ENCODE assay signal across 7 cellular contexts in genomic region chr17:8161289-8162231, GRCh38. TPM values are rescaled to one million over a fixed set of nuclear protein-coding genes. Genes with fewer than 3 reads are reported as not detected.
DNase-seq lines count a peak whose midpoint lies in the region; ATAC-seq and TF ChIP-seq lines count a peak whose summit lies in the region.
"Had no signal": no experiment of that assay in that cellular context is flagged by ENCODE, and none has a peak within 500 bp of the region (broad histone marks: within the 10 kb centered on the region; RNA-seq: fewer than 3 reads in every experiment).

No MANE protein-coding gene starts in this region.

- no peak for ATAC-seq in central memory CD8-positive, alpha-beta T cell (replicated peaks; ENCODE audit: extremely low read depth, poor library complexity, severe bottlenecking)

- H3K36me3 Mint-ChIP-seq in central memory CD8-positive, alpha-beta T cell (ENCODE audit: insufficient read depth), result peaks cover 53% of the 10 kb centered on the region
- peaks cover 11% of the 10 kb centered on the region for H3K36me3 Mint-ChIP-seq in osteocyte (ENCODE audit: unreplicated experiment)

- no peak overlapping the region for H3K9ac ChIP-seq in HUES48 (ENCODE audit: low read depth, low read length)

- peak overlapping the region; percentile 86 for H3K4me3 ChIP-seq in HUES48 (ENCODE audit: low read depth, low read length)

- no peak for TF ChIP-seq CTCF in osteocyte (IDR thresholded peaks at IDR 0.05)

- peaks cover 58% of the 10 kb centered on the region for H3K4me1 Mint-ChIP-seq in central memory CD8-positive, alpha-beta T cell
- H3K4me1 Mint-ChIP-seq in osteocyte (ENCODE audit: unreplicated experiment), result peaks cover 38% of the 10 kb centered on the region

- no peak overlapping the region for H3K27ac ChIP-seq in HUES48 (ENCODE audit: low read depth, low read length)

- no peaks in the 10 kb centered on the region for H3K9me3 Mint-ChIP-seq in central memory CD8-positive, alpha-beta T cell
- no peaks in the 10 kb centered on the region for H3K9me3 Mint-ChIP-seq in osteocyte (ENCODE audit: unreplicated experiment)

- H3K9me3 ChIP-seq in HUES48 (ENCODE audit: control insufficient read depth, insufficient read depth, low read length), result no peaks in the 10 kb centered on the region

- H3K4me3 Mint-ChIP-seq in central memory CD8-positive, alpha-beta T cell, result peak overlapping the region; percentile 88
- H3K4me3 Mint-ChIP-seq in osteocyte (ENCODE audit: unreplicated experiment), result peak overlapping the region; percentile 74

- DNase-seq in central memory CD8-positive, alpha-beta T cell (ENCODE audit: low spot score in 2 of 2), result no peak
- DNase-seq in osteocyte (ENCODE audit: extremely low spot score, unreplicated experiment) (no peak), NCI-H2081 (lab: John Stamatoyannopoulos, UW) (no peak), dedifferentiated amniotic fluid mesenchymal stem cell (ENCODE audit: extremely low spot score) (no peak), CD1c-positive myeloid dendritic cell (ENCODE audit: extremely low spot score) (no peak)
- DNase-seq: Kasumi-1 had no signal

- H3K27me3 Mint-ChIP-seq in central memory CD8-positive, alpha-beta T cell, result no peaks in the 10 kb centered on the region
- H3K27me3 Mint-ChIP-seq in osteocyte (ENCODE audit: unreplicated experiment), result no peaks in the 10 kb centered on the region

- peak overlapping the region; percentile 97 for H3K27ac Mint-ChIP-seq in central memory CD8-positive, alpha-beta T cell (ENCODE audit: low read depth)
- H3K27ac Mint-ChIP-seq in osteocyte (ENCODE audit: unreplicated experiment), result peak overlapping the region; percentile 86

- peaks cover 20% of the 10 kb centered on the region for H3K36me3 ChIP-seq in HUES48 (ENCODE audit: control insufficient read depth, insufficient read depth, low read length)

- no peaks in the 10 kb centered on the region for H3K27me3 ChIP-seq in HUES48 (ENCODE audit: control insufficient read depth, insufficient read depth, low read length)

- peaks cover 13% of the 10 kb centered on the region for H3K4me1 ChIP-seq in HUES48 (ENCODE audit: control insufficient read depth, insufficient read depth, low read length)

RNA-seq across cellular contexts. Expression of gene VAMP2, which starts 1.2 kb away (rescaled TPM):
- 57.2 and 70.0 TPM in 2 replicates for total RNA-seq in osteocyte

RNA-seq across cellular contexts. Expression of gene PER1, which starts 9.4 kb away (rescaled TPM):
- 106 and 173 TPM in 2 replicates for total RNA-seq in osteocyte

RNA-seq across cellular contexts. Expression of gene TMEM107, which starts 14.6 kb away (rescaled TPM):
- 8.4 and 10.5 TPM in 2 replicates for total RNA-seq in osteocyte

RNA-seq across cellular contexts. Expression of gene BORCS6, which starts 28.4 kb away (rescaled TPM):
- 6.2 and 6.8 TPM in 2 replicates for total RNA-seq in osteocyte

RNA-seq across cellular contexts. Expression of gene HES7, which starts 37.7 kb away (rescaled TPM):
- 2.0 and 2.3 TPM in 2 replicates for total RNA-seq in osteocyte
